ENCODE assay signal across 21 cellular contexts in genomic region chr11:58928691-58929090, GRCh38. TPM values are rescaled to one million over a fixed set of nuclear protein-coding genes. Genes with fewer than 3 reads are reported as not detected.
A peak's percentile ranks its signal among the peaks of the same experiment; 100 is the strongest.
DNase-seq lines count a peak whose midpoint lies in the region; TF ChIP-seq lines count a peak whose summit lies in the region.
"Had no signal": no experiment of that assay in that cellular context is flagged by ENCODE, and none has a peak within 500 bp of the region (broad histone marks: within the 10 kb centered on the region; RNA-seq: fewer than 3 reads in every experiment).

No MANE protein-coding gene starts in this region.

- H3K27ac Mint-ChIP-seq in progenitor cell of endocrine pancreas = peak overlapping the region; percentile 98
- H3K27ac Mint-ChIP-seq: activated CD4-positive, alpha-beta T cell treated with anti-CD3 and anti-CD28 coated beads, Interleukin-2, amount 10 ng/mL, durations not matched to agents 7 days and 5 days had no signal

- no peaks in the 10 kb centered on the region for H3K27me3 Mint-ChIP-seq in progenitor cell of endocrine pancreas

- no peak for TF ChIP-seq EP300 in ovary (IDR thresholded peaks at IDR 0.05)

- TF ChIP-seq CTCF in epithelial cell of proximal tubule (conservative IDR thresholded peaks at IDR 0.05; ENCODE audit: low read depth, low read length) (no peak), progenitor cell of endocrine pancreas (IDR thresholded peaks at IDR 0.05; ENCODE audit: unreplicated experiment) (no peak), prostate gland (IDR thresholded peaks at IDR 0.05) (no peak), ovary (IDR thresholded peaks at IDR 0.05) (no peak)

- intact Hi-C loops in prostate gland (cut with DNase I) = no loop called here
- intact Hi-C loops in ovary (cut with DNase I) = loop anchor here in 1 of 4 donors (10.0 kb wide), 1 partner anchor 766 kb away; no protein-coding TSS in a partner anchor

- peak overlapping the region; percentile 54 for H3K4me3 ChIP-seq in epithelial cell of proximal tubule (ENCODE audit: low read depth, low read length)
- no peak overlapping the region for H3K4me3 ChIP-seq in prostate gland
- H3K4me3 ChIP-seq in ovary = no peak overlapping the region
- H3K4me3 ChIP-seq: adrenal gland, spleen had no signal

- no peaks in the 10 kb centered on the region for H3K36me3 Mint-ChIP-seq in progenitor cell of endocrine pancreas (ENCODE audit: insufficient read depth)
- H3K36me3 Mint-ChIP-seq: naive thymus-derived CD4-positive, alpha-beta T cell had no signal

- peaks cover 53% of the 10 kb centered on the region for H3K4me1 Mint-ChIP-seq in progenitor cell of endocrine pancreas (ENCODE audit: low read depth)

- peak overlapping the region; percentile 84 for H3K4me3 Mint-ChIP-seq in progenitor cell of endocrine pancreas (ENCODE audit: low read depth)
- H3K4me3 Mint-ChIP-seq: activated CD4-positive, alpha-beta T cell treated with anti-CD3 and anti-CD28 coated beads, Interleukin-2, amount 10 ng/mL, durations not matched to agents 7 days and 5 days had no signal

- TF ChIP-seq POLR2A in prostate gland (IDR thresholded peaks at IDR 0.05) = no peak
- TF ChIP-seq POLR2A in ovary (IDR thresholded peaks at IDR 0.05) = no peak

- no peaks in the 10 kb centered on the region for H3K36me3 ChIP-seq in prostate gland
- no peaks in the 10 kb centered on the region for H3K36me3 ChIP-seq in ovary
- H3K36me3 ChIP-seq: adrenal gland, BE2C, spleen had no signal

- DNase-seq in NCI-H1417 (lab: John Stamatoyannopoulos, UW) (peak in 2 of 3 experiments; percentile 32 to 77), NCI-H1417 treated with DMSO at 0.1 percent for 48 hours (lab: John Stamatoyannopoulos, UW) (no peak), NCI-H69 (lab: John Stamatoyannopoulos, UW) (peak; percentile 96), epithelial cell of proximal tubule (ENCODE audit: low read depth) (no peak), progenitor cell of endocrine pancreas (ENCODE audit: low spot score, unreplicated experiment) (no peak), prostate gland (ENCODE audit: low spot score) (no peak), NCI-H524 (lab: John Stamatoyannopoulos, UW) (no peak), ovary (no peak)
- DNase-seq: activated CD4-positive, alpha-beta T cell treated with anti-CD3 and anti-CD28 coated beads, Interleukin-2, amount 10 ng/mL, durations not matched to agents 7 days and 5 days; activated CD8-positive, alpha-beta memory T cell treated with anti-CD3 and anti-CD28 coated beads, Interleukin-2, amount 50 U/mL, for 48 hours; activated effector memory CD4-positive, alpha-beta T cell treated with anti-CD3 and anti-CD28 coated beads, Interleukin-2, amount 50 U/mL, for 16 hours; adrenal gland; BE2C; dermis blood vessel endothelial cell; hippocampal formation; kidney glomerular epithelial cell; naive thymus-derived CD4-positive, alpha-beta T cell; RPMI8226; spleen had no signal

- H3K27ac ChIP-seq in prostate gland (no peak overlapping the region), ovary (no peak overlapping the region)
- H3K27ac ChIP-seq: adrenal gland, spleen had no signal

- H3K9me3 ChIP-seq in prostate gland (no peaks in the 10 kb centered on the region), ovary (no peaks in the 10 kb centered on the region)
- H3K9me3 ChIP-seq: adrenal gland, BE2C, spleen had no signal

- H3K9me3 Mint-ChIP-seq in progenitor cell of endocrine pancreas (ENCODE audit: low read depth) = no peaks in the 10 kb centered on the region
- H3K9me3 Mint-ChIP-seq: activated CD4-positive, alpha-beta T cell treated with anti-CD3 and anti-CD28 coated beads, Interleukin-2, amount 10 ng/mL, durations not matched to agents 7 days and 5 days; naive thymus-derived CD4-positive, alpha-beta T cell had no signal

- H3K4me1 ChIP-seq in prostate gland (replicated peaks) = peaks cover 12% of the 10 kb centered on the region
- peaks cover 2% of the 10 kb centered on the region for H3K4me1 ChIP-seq in ovary (ENCODE audit: insufficient read depth)
- H3K4me1 ChIP-seq: BE2C had no signal

- no peaks in the 10 kb centered on the region for H3K27me3 ChIP-seq in prostate gland (replicated peaks; ENCODE audit: insufficient read depth)
- H3K27me3 ChIP-seq in ovary = no peaks in the 10 kb centered on the region
- H3K27me3 ChIP-seq: adrenal gland, BE2C had no signal

RNA-seq across cellular contexts. Expression of gene GLYATL1, which starts 10.6 kb away (rescaled TPM):
- total RNA-seq in epithelial cell of proximal tubule = 1.7 and 5.0 TPM in 2 replicates
- total RNA-seq in progenitor cell of endocrine pancreas = 23.6 and 25.3 TPM in 2 replicates
- total RNA-seq in prostate gland = 10 to 100 TPM in 1 of 2 donors, 1 to 10 TPM in 1; 4.0 to 33.7 TPM
- total RNA-seq in ovary = 1 to 10 TPM in 1 of 7 donors, under 1 TPM in 1, not detected in 5; 0.23 to 1.5 TPM
- polyA plus RNA-seq in ovary = under 1 TPM in 1 of 2 donors, not detected in 1; 0.02 TPM
- total RNA-seq: A172; activated CD4-positive, alpha-beta T cell treated with anti-CD3 and anti-CD28 coated beads, Interleukin-2, amount 10 ng/mL, durations not matched to agents 7 days and 5 days; cardiac septum; naive thymus-derived CD4-positive, alpha-beta T cell; spleen had no signal
- polyA plus RNA-seq: spleen had no signal

Comparison
In these comparisons a context has a peak if more than half of its experiments do, and no peak if none do; other contexts are left out.
1. DNase-seq: peak in NCI-H1417 (2 of 3) and NCI-H69 (single experiment); none in NCI-H1417 treated with DMSO at 0.1 percent for 48 hours (single experiment), epithelial cell of proximal tubule (single experiment), progenitor cell of endocrine pancreas (single experiment), prostate gland (single experiment), NCI-H524 (0 of 2) and ovary (0 of 5).